Comparison of ENCODE assay signal across 23 cellular contexts in the genomic region with DNA sequence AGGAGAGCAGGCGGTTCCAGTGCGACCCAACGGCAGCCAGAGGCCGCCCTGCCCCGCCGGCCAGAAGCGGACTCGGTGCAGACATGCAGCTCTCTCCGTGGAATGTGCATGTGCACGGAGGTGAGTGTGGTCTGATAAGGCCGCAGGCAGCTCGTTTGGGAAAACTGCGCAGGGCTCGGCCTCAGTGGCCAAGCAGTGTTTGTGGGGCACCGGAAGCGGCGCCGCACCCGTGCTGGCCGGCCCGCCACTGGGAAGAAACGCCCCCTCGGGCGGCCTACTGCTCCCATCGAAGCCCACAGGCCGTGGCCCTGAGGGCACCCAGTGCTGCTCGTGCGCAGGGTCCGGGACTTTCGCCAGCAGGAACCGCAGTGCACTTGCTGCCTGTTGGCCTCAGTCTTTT.
"Had no signal": no experiment of that assay in that cellular context is flagged by ENCODE, and none has a peak within 500 bp of the region (broad histone marks: within the 10 kb centered on the region; RNA-seq: fewer than 3 reads in every experiment).

No MANE protein-coding gene starts in this region.

- H3K27ac ChIP-seq: lower lobe of right lung, neutrophil, parathyroid adenoma, right atrium auricular region, skin epidermis, suprapubic skin, tibial nerve, uterus had no signal

- H3K4me1 ChIP-seq: lower lobe of right lung, parathyroid adenoma, right atrium auricular region, suprapubic skin, tibial nerve, uterus had no signal

- H3K9me3 ChIP-seq: lower lobe of right lung, neutrophil, right atrium auricular region, suprapubic skin, uterus had no signal

- H3K27me3 ChIP-seq: neutrophil, right atrium auricular region, suprapubic skin, tibial nerve, uterus had no signal

- ATAC-seq: left cardiac atrium; left lobe of liver; lower lobe of right lung; naive thymus-derived CD8-positive, alpha-beta T cell; sciatic nerve; stimulated activated effector memory CD8-positive, alpha-beta T cell treated with anti-CD3 and anti-CD28 coated beads, Interleukin-12 subunit alpha, Interleukin-12 subunit beta, amount 100 ng/mL, for 72 hours had no signal

- H3K36me3 Mint-ChIP-seq: stimulated activated effector memory CD8-positive, alpha-beta T cell treated with anti-CD3 and anti-CD28 coated beads, Interleukin-12 subunit alpha, Interleukin-12 subunit beta, amount 100 ng/mL, for 72 hours had no signal

- H3K4me3 ChIP-seq: lower lobe of right lung, right atrium auricular region, skin epidermis, suprapubic skin, tibial nerve, uterus had no signal

- H3K27ac Mint-ChIP-seq: progenitor cell of endocrine pancreas; stimulated activated effector memory CD8-positive, alpha-beta T cell treated with anti-CD3 and anti-CD28 coated beads, Interleukin-12 subunit alpha, Interleukin-12 subunit beta, amount 100 ng/mL, for 72 hours; stimulated activated naive CD8-positive, alpha-beta T cell treated with anti-CD3 and anti-CD28 coated beads, Interleukin-15, Interleukin-2, amounts not matched to agents 100 ng/mL and 50 ng/mL, for 24 hours; type B pancreatic cell had no signal

- H3K4me1 Mint-ChIP-seq: naive thymus-derived CD8-positive, alpha-beta T cell; stimulated activated effector memory CD8-positive, alpha-beta T cell treated with anti-CD3 and anti-CD28 coated beads, Interleukin-12 subunit alpha, Interleukin-12 subunit beta, amount 100 ng/mL, for 72 hours had no signal

- H3K9me3 Mint-ChIP-seq: naive thymus-derived CD8-positive, alpha-beta T cell; stimulated activated effector memory CD8-positive, alpha-beta T cell treated with anti-CD3 and anti-CD28 coated beads, Interleukin-12 subunit alpha, Interleukin-12 subunit beta, amount 100 ng/mL, for 72 hours; stimulated activated naive CD8-positive, alpha-beta T cell treated with anti-CD3 and anti-CD28 coated beads, Interleukin-15, Interleukin-2, amounts not matched to agents 100 ng/mL and 50 ng/mL, for 24 hours; type B pancreatic cell had no signal

- H3K27me3 Mint-ChIP-seq: naive thymus-derived CD8-positive, alpha-beta T cell; progenitor cell of endocrine pancreas; stimulated activated naive CD8-positive, alpha-beta T cell treated with anti-CD3 and anti-CD28 coated beads, Interleukin-15, Interleukin-2, amounts not matched to agents 100 ng/mL and 50 ng/mL, for 24 hours; type B pancreatic cell had no signal

- DNase-seq: hippocampal formation; kidney glomerular epithelial cell; left cardiac atrium; lower lobe of right lung; mammary epithelial cell; mesenchymal stem cell; naive thymus-derived CD8-positive, alpha-beta T cell; occipital lobe; stimulated activated CD4-positive, alpha-beta T cell treated with anti-CD3 and anti-CD28 coated beads, Interleukin-4, amount 100 ng/mL, for 24 hours; stimulated activated naive CD4-positive, alpha-beta T cell; uterus had no signal

- H3K36me3 ChIP-seq: neutrophil, uterus had no signal

- H3K4me3 Mint-ChIP-seq: naive thymus-derived CD8-positive, alpha-beta T cell; stimulated activated effector memory CD8-positive, alpha-beta T cell treated with anti-CD3 and anti-CD28 coated beads, Interleukin-12 subunit alpha, Interleukin-12 subunit beta, amount 100 ng/mL, for 72 hours; stimulated activated naive CD8-positive, alpha-beta T cell treated with anti-CD3 and anti-CD28 coated beads, Interleukin-15, Interleukin-2, amounts not matched to agents 100 ng/mL and 50 ng/mL, for 24 hours; type B pancreatic cell had no signal
